ENCODE assay signal across 8 cellular contexts in the genomic region with DNA sequence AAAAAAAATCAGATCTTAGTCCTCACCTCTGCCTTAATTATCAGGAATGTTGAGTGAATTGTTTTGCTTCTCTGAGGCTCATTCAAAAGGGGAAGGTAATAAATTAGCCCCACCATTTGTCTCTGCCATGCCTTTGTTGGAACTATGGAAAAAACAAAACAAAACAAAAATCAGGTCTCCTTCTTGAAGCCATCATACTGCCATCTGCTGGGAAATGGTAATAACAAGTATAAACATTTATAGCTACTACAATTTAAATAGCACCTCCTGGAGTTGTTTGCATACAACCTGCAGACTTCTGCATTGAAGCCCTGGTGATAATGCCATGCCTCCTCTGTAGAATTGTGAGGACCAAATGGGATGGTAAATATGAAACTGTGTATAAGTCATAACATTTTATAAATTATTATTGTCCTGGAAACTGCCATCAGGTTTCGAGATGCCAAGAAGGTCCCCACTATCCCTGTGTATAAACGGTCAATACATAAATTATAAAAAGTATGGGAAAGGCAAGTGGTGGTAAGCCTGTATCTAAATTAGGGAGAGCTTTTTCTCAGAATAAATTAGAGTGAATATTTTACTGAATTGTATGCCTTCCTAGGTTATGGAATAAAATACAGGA.
DNase-seq lines count a peak whose midpoint lies in the region; ATAC-seq and TF ChIP-seq lines count a peak whose summit lies in the region.

No MANE protein-coding gene starts in this region.

- H3K36me3 ChIP-seq in heart left ventricle (peaks cover 0 to 4% (median 0%) of the 10 kb centered on the region in 9 donors), MG63 (peaks cover 4% of the 10 kb centered on the region; the same call in 1 of the 2 replicates)

- intact Hi-C loops in heart left ventricle (cut with DNase I): loop anchor here in 8 of 10 donors (1.0 to 10.0 kb wide), 7 partner anchors 250 to 657 kb away; partner anchors contain the start of gene ETFBKMT (in 4 of the 8)
- intact Hi-C loops in cardiac septum (cut with DNase I): no loop called here

- H3K4me1 ChIP-seq in heart left ventricle (peaks cover 0 to 14% (median 5%) of the 10 kb centered on the region in 12 donors), foreskin keratinocyte (no peaks in the 10 kb centered on the region)

- TF ChIP-seq POLR2A in heart left ventricle (IDR thresholded peaks at IDR 0.05): no peak

- H3K36me3 Mint-ChIP-seq in T-cell (no peaks in the 10 kb centered on the region), T-helper 17 cell (ENCODE audit: low read depth) (no peaks in the 10 kb centered on the region)

- ATAC-seq in heart left ventricle: peak in 1 of 4 donors; percentile 22
- ATAC-seq in T-cell (replicated peaks in 1 of 4): peak; percentile 34 to 51 (median 41)
- peak; percentile 50 for ATAC-seq in foreskin keratinocyte
- no peak for ATAC-seq in T-helper 17 cell

- H3K27ac Mint-ChIP-seq in T-cell (peak overlapping the region in 1 of 2 donors; percentile 52), T-helper 17 cell (no peak overlapping the region)

- no peaks in the 10 kb centered on the region for H3K9me3 Mint-ChIP-seq in T-cell

- no peak overlapping the region for H3K27ac ChIP-seq in heart left ventricle
- no peak overlapping the region for H3K27ac ChIP-seq in foreskin keratinocyte

- no peak for DNase-seq in heart left ventricle
- DNase-seq in cardiac septum (ENCODE audit: low spot score): no peak
- peak; percentile 79 for DNase-seq in NCI-H146 (lab: John Stamatoyannopoulos, UW)
- DNase-seq in T-cell: peak in 1 of 34 experiments; percentile 3
- DNase-seq in foreskin keratinocyte: peak in 1 of 2 donors; percentile 43
- DNase-seq in retina: peak; percentile 39
- no peak for DNase-seq in T-helper 17 cell
- DNase-seq in MG63: no peak

- WGBS in heart left ventricle, 4 donors: 90 to 96% (median 91%) methylated on average over 2 of the region's 2 CpGs

- H3K27me3 ChIP-seq in heart left ventricle (no peaks in the 10 kb centered on the region), foreskin keratinocyte (no peaks in the 10 kb centered on the region), MG63 (no peaks in the 10 kb centered on the region)

- H3K9me3 ChIP-seq in heart left ventricle: no peaks in the 10 kb centered on the region
- no peaks in the 10 kb centered on the region for H3K9me3 ChIP-seq in T-helper 17 cell (ENCODE audit: control insufficient read depth, low read length, poor library complexity, severe bottlenecking)
- no peaks in the 10 kb centered on the region for H3K9me3 ChIP-seq in MG63

- H3K4me3 ChIP-seq in heart left ventricle (no peak overlapping the region), MG63 (no peak overlapping the region)

- H3K27me3 Mint-ChIP-seq in T-cell (no peaks in the 10 kb centered on the region), T-helper 17 cell (no peaks in the 10 kb centered on the region)

- H3K4me3 Mint-ChIP-seq in T-cell (no peak overlapping the region), T-helper 17 cell (no peak overlapping the region)

- H3K4me1 Mint-ChIP-seq in T-cell (peaks cover 2 to 11% (median 7%) of the 10 kb centered on the region in 3 donors), T-helper 17 cell (peaks cover 2% of the 10 kb centered on the region)

- CTCF ChIA-PET in T-cell (lab: Charles Lee): interaction anchor here (0.6 to 2.8 kb wide), 30 partner anchors 11 to 1668 kb away, joined by 3 to 86 read pairs (median 4); partner anchors contain the start of gene ETFBKMT (in 1 of the 2)

- POLR2A ChIA-PET in T-cell (lab: Charles Lee): interaction anchor here in 1 of 2 donors (0.5 to 0.9 kb wide), 2 partner anchors 659 to 836 kb away, joined by 4 to 9 read pairs; no protein-coding TSS in a partner anchor

- TF ChIP-seq CTCF in heart left ventricle (IDR thresholded peaks at IDR 0.05): peak; percentile 19 to 65 (median 52)
- TF ChIP-seq CTCF in foreskin keratinocyte (conservative IDR thresholded peaks at IDR 0.05): peak; percentile 85

Comparison
In these comparisons a context has a peak if more than half of its experiments do, and no peak if none do; other contexts are left out.
1. DNase-seq: peak in NCI-H146 (single experiment) and retina (single experiment); none in heart left ventricle (0 of 5), cardiac septum (single experiment), T-helper 17 cell (0 of 3) and MG63 (single experiment).